10 cellular contexts compared by ENCODE assay signal in the genomic region with DNA sequence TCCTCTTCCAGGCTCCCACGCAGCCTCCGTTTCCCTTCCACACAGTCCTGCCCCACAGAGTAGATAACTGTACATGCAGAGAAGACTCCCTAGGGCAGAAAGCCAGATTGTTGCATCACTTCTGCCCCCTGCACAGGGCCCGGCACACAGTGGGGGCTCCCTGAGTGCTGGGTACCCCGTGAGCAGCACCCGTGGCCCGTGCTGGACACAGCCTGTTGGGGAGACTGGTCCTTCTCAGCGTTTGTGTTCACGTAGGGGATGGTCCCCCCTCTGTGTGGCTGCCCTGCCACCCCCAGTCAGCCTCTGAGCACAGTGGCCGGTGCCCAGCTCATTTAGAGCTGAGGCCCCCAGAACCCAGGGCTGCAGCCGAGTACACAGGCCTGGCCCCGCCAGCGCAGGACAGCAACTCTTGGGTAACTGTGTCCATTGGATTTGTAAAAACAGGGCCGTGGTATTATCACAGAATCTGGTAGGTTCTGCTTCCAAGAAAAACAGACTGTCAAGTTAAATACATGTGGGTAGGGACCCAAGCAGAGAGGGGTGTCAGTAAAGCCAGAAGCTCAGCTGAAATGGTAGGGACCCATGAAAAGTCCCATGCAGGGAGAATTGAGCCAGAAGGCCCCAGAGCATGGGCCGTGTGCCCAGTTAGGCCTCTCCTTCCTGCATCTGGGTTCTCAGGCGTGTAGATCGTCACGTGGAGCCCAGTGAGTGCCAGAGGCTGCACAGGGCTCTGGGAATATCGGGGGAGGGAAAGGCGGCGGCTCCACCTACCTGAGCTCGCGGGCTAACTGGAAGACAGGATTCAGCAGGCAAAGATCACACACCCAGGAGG.
DNase-seq lines count a peak whose midpoint lies in the region; TF ChIP-seq lines count a peak whose summit lies in the region.
"Had no signal": no experiment of that assay in that cellular context is flagged by ENCODE, and none has a peak within 500 bp of the region (broad histone marks: within the 10 kb centered on the region; RNA-seq: fewer than 3 reads in every experiment).

No MANE protein-coding gene starts in this region.

- no peak overlapping the region for H2AFZ ChIP-seq in mesenchymal stem cell (ENCODE audit: low read depth, low read length)

- no peak overlapping the region for H4K8ac ChIP-seq in mesenchymal stem cell (ENCODE audit: low read length)

- TF ChIP-seq POLR2A in esophagus muscularis mucosa (IDR thresholded peaks at IDR 0.05; ENCODE audit: low read depth) (no peak), vagina (IDR thresholded peaks at IDR 0.05) (no peak)

- no peak overlapping the region for H3K4me2 ChIP-seq in mesenchymal stem cell (ENCODE audit: low read length, poor library complexity, severe bottlenecking)

- H3K14ac ChIP-seq in mesenchymal stem cell (ENCODE audit: low read length in 2 of 2): no peak overlapping the region

- H3K4me1 ChIP-seq in esophagus muscularis mucosa (peaks cover 17 to 36% (median 33%) of the 10 kb centered on the region in 4 donors), mesenchymal stem cell (ENCODE audit: control insufficient read depth, insufficient read depth, low read depth, low read length) (peaks cover 15% of the 10 kb centered on the region), vagina (peaks cover 23% of the 10 kb centered on the region)
- H3K4me1 ChIP-seq in CD4-positive, alpha-beta memory T cell (ENCODE audit: insufficient read depth, low read length): no peaks in the 10 kb centered on the region
- H3K4me1 ChIP-seq: HAP-1 had no signal

- 56% methylated on average over 14 of the region's 22 CpGs for WGBS in esophagus muscularis mucosa
- 87% methylated on average over 22 of the region's 22 CpGs for WGBS in mesenchymal stem cell

- POLR2A ChIA-PET in CD4-positive, alpha-beta memory T cell (lab: Charles Lee; ENCODE audit: partially characterized antibody): no interaction called here

- CTCF ChIA-PET in CD4-positive, alpha-beta memory T cell (lab: Charles Lee; ENCODE audit: partially characterized antibody): no interaction called here

- H4K91ac ChIP-seq in mesenchymal stem cell (ENCODE audit: low read length): no peak overlapping the region

- TF ChIP-seq EP300 in esophagus muscularis mucosa (IDR thresholded peaks at IDR 0.05): no peak

- no peak overlapping the region for H3K27ac Mint-ChIP-seq in progenitor cell of endocrine pancreas
- peak overlapping the region in 2 of 7 donors; percentile 12 to 60 for H3K27ac Mint-ChIP-seq in CD4-positive, alpha-beta memory T cell
- H3K27ac Mint-ChIP-seq: activated naive CD8-positive, alpha-beta T cell; T-helper 1 cell treated with Interleukin-12 subunit alpha and Interleukin-12 subunit beta and Interleukin-4 antibody, amounts not matched to agents 30 μg/mL and 1 μg/mL, for 36 hours had no signal

- no peaks in the 10 kb centered on the region for H3K79me1 ChIP-seq in mesenchymal stem cell (replicated peaks; ENCODE audit: low read length, poor library complexity, severe bottlenecking)

- H3K36me3 Mint-ChIP-seq in progenitor cell of endocrine pancreas (ENCODE audit: insufficient read depth): no peaks in the 10 kb centered on the region
- H3K36me3 Mint-ChIP-seq in CD4-positive, alpha-beta memory T cell: no peaks in the 10 kb centered on the region
- H3K36me3 Mint-ChIP-seq: activated naive CD8-positive, alpha-beta T cell had no signal

- H3K4me3 Mint-ChIP-seq in progenitor cell of endocrine pancreas (ENCODE audit: low read depth): no peak overlapping the region
- H3K4me3 Mint-ChIP-seq in CD4-positive, alpha-beta memory T cell: no peak overlapping the region
- H3K4me3 Mint-ChIP-seq: activated naive CD8-positive, alpha-beta T cell; T-helper 1 cell treated with Interleukin-12 subunit alpha and Interleukin-12 subunit beta and Interleukin-4 antibody, amounts not matched to agents 30 μg/mL and 1 μg/mL, for 36 hours had no signal

- no peaks in the 10 kb centered on the region for H3K27me3 ChIP-seq in esophagus muscularis mucosa
- no peaks in the 10 kb centered on the region for H3K27me3 ChIP-seq in mesenchymal stem cell (ENCODE audit: control insufficient read depth in 1 of 2, insufficient read depth in 1 of 2, low read length in 2 of 2)
- H3K27me3 ChIP-seq in vagina: no peaks in the 10 kb centered on the region
- no peaks in the 10 kb centered on the region for H3K27me3 ChIP-seq in CD4-positive, alpha-beta memory T cell (ENCODE audit: insufficient read depth, low read length)

- H3K9me3 Mint-ChIP-seq in progenitor cell of endocrine pancreas (ENCODE audit: low read depth): no peaks in the 10 kb centered on the region
- peaks cover 0 to 2% (median 0%) of the 10 kb centered on the region in 8 donors for H3K9me3 Mint-ChIP-seq in CD4-positive, alpha-beta memory T cell
- H3K9me3 Mint-ChIP-seq: T-helper 1 cell treated with Interleukin-12 subunit alpha and Interleukin-12 subunit beta and Interleukin-4 antibody, amounts not matched to agents 30 μg/mL and 1 μg/mL, for 36 hours had no signal

- peaks cover 2% of the 10 kb centered on the region for H3K4me1 Mint-ChIP-seq in progenitor cell of endocrine pancreas (ENCODE audit: low read depth)
- peaks cover 0 to 2% (median 0%) of the 10 kb centered on the region in 4 donors for H3K4me1 Mint-ChIP-seq in CD4-positive, alpha-beta memory T cell

- DNase-seq in NCI-H446 (lab: John Stamatoyannopoulos, UW) (peak; percentile 85 to 93), esophagus muscularis mucosa (ENCODE audit: extremely low spot score) (no peak), mesenchymal stem cell (no peak), vagina (ENCODE audit: extremely low spot score in 2 of 2) (peak in 1 of 2 donors; percentile 91), progenitor cell of endocrine pancreas (ENCODE audit: low spot score, unreplicated experiment) (no peak), A172 (ENCODE audit: low spot score) (no peak)
- DNase-seq in CD4-positive, alpha-beta memory T cell: no peak

- no peak overlapping the region for H3K18ac ChIP-seq in mesenchymal stem cell (ENCODE audit: low read depth in 1 of 2, low read length in 2 of 2)

- no peak overlapping the region for H2BK5ac ChIP-seq in mesenchymal stem cell (ENCODE audit: low read depth, low read length, poor library complexity, severe bottlenecking)

- no peak overlapping the region for H2AK5ac ChIP-seq in mesenchymal stem cell (ENCODE audit: low read length, severe bottlenecking)

- peak overlapping the region; percentile 51 for H3K9ac ChIP-seq in mesenchymal stem cell (ENCODE audit: low read length)

- H3K36me3 ChIP-seq in esophagus muscularis mucosa (peaks cover 0 to 6% (median 0%) of the 10 kb centered on the region in 4 donors), mesenchymal stem cell (ENCODE audit: control insufficient read depth in 1 of 2, insufficient read depth in 2 of 2, low read depth in 1 of 2, low read length in 2 of 2) (peaks cover 11 to 20% of the 10 kb centered on the region in 2 experiments), vagina (no peaks in the 10 kb centered on the region)
- no peaks in the 10 kb centered on the region for H3K36me3 ChIP-seq in CD4-positive, alpha-beta memory T cell (ENCODE audit: insufficient read depth, low read length)
- H3K36me3 ChIP-seq: HAP-1 had no signal

- H3K27ac ChIP-seq in esophagus muscularis mucosa (replicated peaks in 1 of 4) (peak overlapping the region; percentile 69 to 78 (median 72)), mesenchymal stem cell (ENCODE audit: low read length, poor library complexity, severe bottlenecking) (no peak overlapping the region), vagina (peak overlapping the region; percentile 72)
- H3K27ac ChIP-seq in CD4-positive, alpha-beta memory T cell (ENCODE audit: low read depth, low read length): no peak overlapping the region

- no peaks in the 10 kb centered on the region for H3K9me3 ChIP-seq in esophagus muscularis mucosa
- no peaks in the 10 kb centered on the region for H3K9me3 ChIP-seq in mesenchymal stem cell (ENCODE audit: control insufficient read depth, low read length)
- H3K9me3 ChIP-seq in vagina: no peaks in the 10 kb centered on the region
- H3K9me3 ChIP-seq in CD4-positive, alpha-beta memory T cell (ENCODE audit: control insufficient read depth in 1 of 2, low read length in 2 of 2): no peaks in the 10 kb centered on the region
- H3K9me3 ChIP-seq: HAP-1 had no signal

- H3K27me3 Mint-ChIP-seq in progenitor cell of endocrine pancreas: peaks cover 2% of the 10 kb centered on the region
- peaks cover 0 to 5% of the 10 kb centered on the region in 2 donors for H3K27me3 Mint-ChIP-seq in CD4-positive, alpha-beta memory T cell
- H3K27me3 Mint-ChIP-seq: activated naive CD8-positive, alpha-beta T cell had no signal

- intact Hi-C loops in esophagus muscularis mucosa (cut with DNase I): no loop called here
- intact Hi-C loops in vagina (cut with DNase I): no loop called here
- intact Hi-C loops in CD4-positive, alpha-beta memory T cell (cut with micrococcal nuclease): no loop called here

- H3K4me3 ChIP-seq in esophagus muscularis mucosa: no peak overlapping the region
- H3K4me3 ChIP-seq in mesenchymal stem cell (ENCODE audit: insufficient read depth in 1 of 2, low read depth in 1 of 2, low read length in 2 of 2): peak overlapping the region in 1 of 2 experiments; percentile 3
- H3K4me3 ChIP-seq in vagina: no peak overlapping the region
- no peak overlapping the region for H3K4me3 ChIP-seq in CD4-positive, alpha-beta memory T cell (ENCODE audit: low read length in 2 of 2)
- H3K4me3 ChIP-seq: HAP-1 had no signal

- H3K4ac ChIP-seq in mesenchymal stem cell (ENCODE audit: low read depth in 1 of 2, low read length in 2 of 2): no peak overlapping the region

- TF ChIP-seq CTCF in esophagus muscularis mucosa (IDR thresholded peaks at IDR 0.05): peak in 1 of 3 experiments; percentile 15
- TF ChIP-seq CTCF in vagina (IDR thresholded peaks at IDR 0.05): no peak
- TF ChIP-seq CTCF in progenitor cell of endocrine pancreas (IDR thresholded peaks at IDR 0.05; ENCODE audit: unreplicated experiment): no peak

- no peak overlapping the region for H2BK12ac ChIP-seq in mesenchymal stem cell (ENCODE audit: low read length in 2 of 2)

- H2BK120ac ChIP-seq in mesenchymal stem cell (ENCODE audit: low read depth, low read length): no peak overlapping the region

- no peak overlapping the region for H3K23ac ChIP-seq in mesenchymal stem cell (ENCODE audit: low read length in 2 of 2)

- no peak overlapping the region for H2BK15ac ChIP-seq in mesenchymal stem cell (ENCODE audit: low read depth, poor library complexity, severe bottlenecking)

Comparison
In these comparisons a context has a peak if more than half of its experiments do, and no peak if none do; other contexts are left out.
1. DNase-seq: peak in NCI-H446 (2 of 2); none in esophagus muscularis mucosa (single experiment), mesenchymal stem cell (single experiment), progenitor cell of endocrine pancreas (single experiment), A172 (single experiment) and CD4-positive, alpha-beta memory T cell (0 of 5).
2. H3K27ac ChIP-seq: peak in esophagus muscularis mucosa (4 of 4) and vagina (single experiment); none in mesenchymal stem cell (single experiment) and CD4-positive, alpha-beta memory T cell (single experiment).